Comparison of ENCODE assay signal across 8 cellular contexts in the genomic region with DNA sequence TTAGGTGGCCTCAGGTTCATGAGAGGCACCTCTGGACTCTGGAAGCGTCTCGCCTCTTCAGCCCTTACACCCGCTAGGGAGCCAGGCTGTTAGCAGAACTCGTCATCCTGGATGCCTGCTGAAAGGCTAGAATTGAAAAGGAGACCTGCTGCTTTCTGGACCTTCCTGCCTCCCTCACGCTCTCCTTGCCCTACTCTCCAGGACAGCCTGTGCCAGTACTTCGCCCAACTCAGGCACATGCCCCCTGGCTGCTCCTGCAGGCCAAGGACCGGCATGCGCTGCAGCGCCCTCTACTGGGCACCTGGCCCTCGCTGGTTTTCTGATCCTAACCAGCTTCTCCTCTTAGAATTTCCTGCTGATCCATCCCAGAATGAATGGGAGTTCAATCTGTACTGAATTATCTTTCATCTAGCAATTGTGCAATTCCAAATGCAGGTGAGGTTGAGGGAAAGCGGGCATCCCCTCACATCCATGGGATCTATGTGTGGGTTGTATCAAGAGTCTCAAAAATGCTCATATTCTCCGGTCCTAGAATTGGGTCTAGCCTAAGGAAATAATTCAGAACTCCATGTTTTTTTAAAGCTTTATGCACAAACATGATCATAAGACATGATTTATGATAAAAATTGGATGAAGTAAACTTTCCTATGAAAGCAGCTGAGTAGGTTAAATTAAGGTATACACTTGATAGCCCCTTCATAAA.
DNase-seq lines count a peak whose midpoint lies in the region; ATAC-seq and TF ChIP-seq lines count a peak whose summit lies in the region.

No MANE protein-coding gene starts in this region.

- peak; percentile 98 for TF ChIP-seq CTCF in GM12873 (IDR thresholded peaks at IDR 0.05; ENCODE audit: insufficient read depth, low read depth, low read length, missing control alignments)
- TF ChIP-seq CTCF in activated B cell treated with CpG ODN at 0.5 μM for 24 hours (IDR thresholded peaks at IDR 0.05): peak; percentile 64

- CTCF ChIA-PET in activated B cell treated with CpG ODN at 0.5 μM for 24 hours (lab: Charles Lee): interaction anchor here (0.9 to 4.4 kb wide), 11 partner anchors 9 to 403 kb away, joined by 3 to 39 read pairs (median 3); no protein-coding TSS in a partner anchor

- H3K27ac Mint-ChIP-seq in activated B cell treated with CpG ODN at 0.5 μM for 24 hours: peak overlapping the region; percentile 54

- intact Hi-C loops in activated B cell treated with CpG ODN at 0.5 μM for 24 hours (cut with micrococcal nuclease): no loop called here

- DNase-seq in NCI-H146 (lab: John Stamatoyannopoulos, UW): peak; percentile 39
- DNase-seq in activated B cell treated with CpG ODN at 0.5 μM for 24 hours: peak; percentile 63
- DNase-seq in T47D (ENCODE audit: low read depth in 1 of 2, low spot score in 1 of 2): peak; percentile 81 to 83
- DNase-seq in kidney tubule cell (ENCODE audit: low spot score): peak; percentile 66
- DNase-seq in stimulated activated CD4-positive, alpha-beta T cell treated with anti-CD3 and anti-CD28 coated beads, Interleukin-4, amount 100 ng/mL, for 48 hours (ENCODE audit: low read depth in 2 of 2): peak; percentile 69 to 83

- POLR2A ChIA-PET in activated B cell treated with CpG ODN at 0.5 μM for 24 hours (lab: Charles Lee): interaction anchor here (0.6 to 1.4 kb wide), 8 partner anchors 42 to 401 kb away, joined by 3 to 11 read pairs (median 5); a partner anchor contains a TSS

- H3K36me3 Mint-ChIP-seq in activated B cell treated with CpG ODN at 0.5 μM for 24 hours (ENCODE audit: low read depth): peaks cover 72% of the 10 kb centered on the region

- no peaks in the 10 kb centered on the region for H3K27me3 Mint-ChIP-seq in activated B cell treated with CpG ODN at 0.5 μM for 24 hours

- in situ Hi-C loops in T47D (cut with HindIII; ENCODE audit: low pct_unique_long_range_greater_than_20kb, low sequenced_read_pairs): no loop called here

- H3K4me3 Mint-ChIP-seq in activated B cell treated with CpG ODN at 0.5 μM for 24 hours: no peak overlapping the region

- H3K4me1 Mint-ChIP-seq in activated B cell treated with CpG ODN at 0.5 μM for 24 hours: peaks cover 13% of the 10 kb centered on the region

- ATAC-seq in activated B cell treated with CpG ODN at 0.5 μM for 24 hours (ENCODE audit: low read depth) (peak; percentile 64), GM19328 (IDR thresholded peaks at IDR 0.05; ENCODE audit: unreplicated experiment) (no peak), HG03139 (IDR thresholded peaks at IDR 0.05; ENCODE audit: unreplicated experiment) (no peak)

- H3K9me3 Mint-ChIP-seq in activated B cell treated with CpG ODN at 0.5 μM for 24 hours: no peaks in the 10 kb centered on the region
